28 cellular contexts compared by ENCODE assay signal in genomic region chr1:232752365-232752764, GRCh38.
"Had no signal": no experiment of that assay in that cellular context is flagged by ENCODE, and none has a peak within 500 bp of the region (broad histone marks: within the 10 kb centered on the region; RNA-seq: fewer than 3 reads in every experiment).

No MANE protein-coding gene starts in this region.

- FAIRE-seq: keratinocyte, pancreas, small intestine had no signal

- H3K9me3 ChIP-seq: pancreas, prostate gland, uterus had no signal

- H3K27me3 ChIP-seq: left lung, pancreas, sigmoid colon, tibial nerve, uterus had no signal

- ATAC-seq: left cardiac atrium; left lung; mucosa of descending colon; naive thymus-derived CD4-positive, alpha-beta T cell; natural killer cell treated with Interleukin-12 subunit alpha and Interleukin-12 subunit beta and Interleukin-15 and Interleukin-18, amount 100 ng/mL, for 72 hours; pancreas; stimulated activated memory B cell treated with anti-CD40 and anti-IgM and Interleukin-4, amounts not matched to agents 10 μg/mL and 1 μg/mL and 100 μg/mL, for 72 hours; stimulated activated naive CD8-positive, alpha-beta T cell treated with anti-CD3 and anti-CD28 coated beads, Interleukin-15, amount 100 ng/mL, for 72 hours had no signal

- H3K4me1 ChIP-seq: left lung, pancreas, prostate gland, uterus had no signal

- H3K27ac ChIP-seq: left lung, pancreas, prostate gland, tibial nerve, uterus had no signal

- H3K36me3 ChIP-seq: left lung, pancreas, prostate gland, sigmoid colon, tibial nerve, uterus had no signal

- DNase-seq: hippocampal formation; kidney glomerular epithelial cell; left cardiac atrium; left lung; mesendoderm; midbrain; mucosa of descending colon; naive thymus-derived CD4-positive, alpha-beta T cell; pancreas; posterior cingulate gyrus; retina; right cardiac atrium; sigmoid colon; small intestine; stimulated activated CD4-positive, alpha-beta T cell treated with anti-CD3 and anti-CD28 coated beads, Interleukin-1b, Interleukin-23, amount 100 ng/mL, for 48 hours; stimulated activated CD4-positive, alpha-beta T cell treated with anti-CD3 and anti-CD28 coated beads, Interleukin-2, amount 100 ng/mL, for 48 hours; stimulated activated CD4-positive, alpha-beta T cell treated with anti-CD3 and anti-CD28 coated beads, Interleukin-4, amount 100 ng/mL, for 4 hours; stimulated activated CD8-positive, alpha-beta memory T cell treated with anti-CD3 and anti-CD28 coated beads, Interleukin-4, amount 100 ng/mL, for 48 hours; stimulated activated naive CD4-positive, alpha-beta T cell treated with Interleukin-2 at 50 U/mL for 16 hours; stimulated activated naive CD8-positive, alpha-beta T cell treated with anti-CD3 and anti-CD28 coated beads, Interleukin-15, amount 100 ng/mL, for 72 hours; substantia nigra; uterus had no signal

- H3K4me3 ChIP-seq: left lung, lung, mucosa of descending colon, pancreas, prostate gland, sigmoid colon, tibial nerve, uterus had no signal
